10 cellular contexts compared by ENCODE assay signal in genomic region chr19:31448221-31448657, GRCh38.
DNase-seq lines count a peak whose midpoint lies in the region; ATAC-seq and TF ChIP-seq lines count a peak whose summit lies in the region.
"Had no signal": no experiment of that assay in that cellular context is flagged by ENCODE, and none has a peak within 500 bp of the region (broad histone marks: within the 10 kb centered on the region; RNA-seq: fewer than 3 reads in every experiment).

No MANE protein-coding gene starts in this region.

- no peak overlapping the region for H2BK5ac ChIP-seq in trophoblast cell (ENCODE audit: low read depth, low read length, poor library complexity)

- ATAC-seq in gastroesophageal sphincter: peak; percentile 90
- no peak for ATAC-seq in T-cell (replicated peaks in 1 of 4)
- ATAC-seq in HG03196 (IDR thresholded peaks at IDR 0.05; ENCODE audit: unreplicated experiment): no peak
- no peak for ATAC-seq in GM19397 (IDR thresholded peaks at IDR 0.05; ENCODE audit: unreplicated experiment)

- DNase-seq in DMS 273 treated with DMSO at 0.1 percent for 48 hours (lab: John Stamatoyannopoulos, UW): peak; percentile 16
- peak; percentile 100 for DNase-seq in RPMI7951 (ENCODE audit: low read depth)
- peak; percentile 41 to 53 for DNase-seq in trophoblast cell
- DNase-seq in T-cell: no peak
- no peak for DNase-seq in SIG-M5 treated with dmso at 0.1 percent for 504 hours (lab: John Stamatoyannopoulos, UW; ENCODE audit: unreplicated experiment)
- DNase-seq: effector CD4-positive, alpha-beta T cell; naive B cell had no signal

- no peak overlapping the region for H2AK5ac ChIP-seq in trophoblast cell (ENCODE audit: low read length)

- no peak overlapping the region for H3K4me3 Mint-ChIP-seq in T-cell
- H3K4me3 Mint-ChIP-seq: naive B cell had no signal

- no peaks in the 10 kb centered on the region for H3K79me2 ChIP-seq in trophoblast cell (ENCODE audit: control insufficient read depth, insufficient read depth, low read length, poor library complexity)

- peaks cover 11 to 18% of the 10 kb centered on the region in 2 donors for H3K27me3 Mint-ChIP-seq in T-cell

- H2BK120ac ChIP-seq in trophoblast cell (ENCODE audit: insufficient read depth, low read length, poor library complexity): no peak overlapping the region

- H3K4me3 ChIP-seq in gastroesophageal sphincter: no peak overlapping the region
- no peak overlapping the region for H3K4me3 ChIP-seq in trophoblast cell (ENCODE audit: low read depth, low read length)

- POLR2A ChIA-PET in T-cell (lab: Charles Lee): interaction anchor here in 1 of 2 donors (0.6 kb wide), 1 partner anchor 479 kb away, joined by 5 read pairs; no protein-coding TSS in a partner anchor

- H3K9me3 ChIP-seq in gastroesophageal sphincter: peaks cover 0 to 9% (median 0%) of the 10 kb centered on the region in 3 donors
- no peaks in the 10 kb centered on the region for H3K9me3 ChIP-seq in trophoblast cell (ENCODE audit: insufficient read depth, low read depth, low read length)

- H3K4me1 Mint-ChIP-seq in T-cell: no peaks in the 10 kb centered on the region
- H3K4me1 Mint-ChIP-seq: naive B cell had no signal

- no peak overlapping the region for H3K23ac ChIP-seq in trophoblast cell (ENCODE audit: low read length)

- no peak for TF ChIP-seq CTCF in gastroesophageal sphincter (IDR thresholded peaks at IDR 0.05)

- no peak overlapping the region for H3K14ac ChIP-seq in trophoblast cell (ENCODE audit: low read length)

- H3K27ac Mint-ChIP-seq in T-cell: no peak overlapping the region
- H3K27ac Mint-ChIP-seq: naive B cell had no signal

- H3K27me3 ChIP-seq in gastroesophageal sphincter: peaks cover 7% of the 10 kb centered on the region
- H3K27me3 ChIP-seq in trophoblast cell (ENCODE audit: insufficient read depth, low read length): no peaks in the 10 kb centered on the region

- H2AFZ ChIP-seq in trophoblast cell (ENCODE audit: insufficient read depth, low read length, poor library complexity): no peak overlapping the region

- no peak overlapping the region for H3K18ac ChIP-seq in trophoblast cell (ENCODE audit: low read length)

- peaks cover 4 to 7% (median 4%) of the 10 kb centered on the region in 3 donors for H3K9me3 Mint-ChIP-seq in T-cell

- no peaks in the 10 kb centered on the region for H3K79me1 ChIP-seq in trophoblast cell (ENCODE audit: low read length)

- no peak overlapping the region for H3K9ac ChIP-seq in trophoblast cell (ENCODE audit: low read length)

- H4K8ac ChIP-seq in trophoblast cell (ENCODE audit: low read depth, low read length): no peak overlapping the region

- no peak overlapping the region for H3K4ac ChIP-seq in trophoblast cell (ENCODE audit: low read depth, low read length)

- H3K36me3 ChIP-seq in gastroesophageal sphincter (no peaks in the 10 kb centered on the region), trophoblast cell (ENCODE audit: control insufficient read depth in 1 of 2, insufficient read depth in 2 of 2, low read length in 2 of 2) (no peaks in the 10 kb centered on the region)

- CTCF ChIA-PET in T-cell (lab: Charles Lee): no interaction called here

- TF ChIP-seq POLR2A in gastroesophageal sphincter (IDR thresholded peaks at IDR 0.05): no peak

- TF ChIP-seq EP300 in gastroesophageal sphincter (IDR thresholded peaks at IDR 0.05): no peak

- H3K27ac ChIP-seq in gastroesophageal sphincter (peak overlapping the region in 1 of 4 donors; percentile 26), trophoblast cell (ENCODE audit: low read depth, low read length) (no peak overlapping the region)

- no peak overlapping the region for H4K12ac ChIP-seq in trophoblast cell (ENCODE audit: low read depth, low read length)

- 80% methylated on average over 1 of the region's 7 CpGs; no CpG with 5 or more reads in 1 of the 2 donors for WGBS in gastroesophageal sphincter (ENCODE audit: low coverage in 1 of 2), 2 donors
- no CpG with 5 or more reads among the region's 7 CpGs for WGBS in trophoblast cell (ENCODE audit: extremely low coverage, insufficient coverage, insufficient read length)

- H3K4me2 ChIP-seq in trophoblast cell (ENCODE audit: low read length): no peak overlapping the region

- H3K4me1 ChIP-seq in gastroesophageal sphincter: no peaks in the 10 kb centered on the region
- H3K4me1 ChIP-seq in trophoblast cell (ENCODE audit: control insufficient read depth in 1 of 2, insufficient read depth in 2 of 2, low read length in 2 of 2): no peaks in the 10 kb centered on the region

- no peak overlapping the region for H2BK12ac ChIP-seq in trophoblast cell (ENCODE audit: low read length)

- no peaks in the 10 kb centered on the region for H3K36me3 Mint-ChIP-seq in T-cell

- H4K91ac ChIP-seq in trophoblast cell (ENCODE audit: low read depth, low read length): no peak overlapping the region

Comparison
In these comparisons a context has a peak if more than half of its experiments do, and no peak if none do; other contexts are left out.
1. DNase-seq: peak in DMS 273 treated with DMSO at 0.1 percent for 48 hours (single experiment), RPMI7951 (single experiment) and trophoblast cell (2 of 2); none in T-cell (0 of 34) and SIG-M5 treated with dmso at 0.1 percent for 504 hours (single experiment).